In the genomic region with DNA sequence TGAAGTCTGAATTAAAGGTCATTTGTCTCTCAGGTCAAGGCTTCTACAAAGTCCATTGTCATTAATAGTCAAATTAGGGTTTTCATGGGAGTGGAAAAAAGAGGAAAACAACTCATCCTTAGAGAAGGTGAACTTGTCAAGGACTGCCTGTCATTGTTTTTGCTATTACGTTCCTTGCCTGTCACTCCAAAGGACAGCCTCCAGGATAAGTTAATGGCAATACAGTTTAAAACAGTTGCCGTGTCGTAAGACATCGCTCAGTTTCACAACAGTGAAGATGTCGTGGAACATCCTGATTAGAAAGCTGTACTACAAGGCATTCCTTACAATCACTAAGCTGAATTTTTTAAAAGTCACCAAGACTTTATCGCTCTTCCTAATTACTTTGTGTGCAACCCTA, we compare ENCODE assay signal across 1 cellular context.
TF ChIP-seq lines count a peak whose summit lies in the region.

No MANE protein-coding gene starts in this region.

TF ChIP-seq in GM23338, 12 proteins besides CTCF, POLR2A, EP300 and RAD21 (continued from another document):
- TF ChIP-seq ZNF462 (CRISPR knock-in tag; IDR thresholded peaks at IDR 0.05) (no peak), NANOG (IDR thresholded peaks at IDR 0.05; ENCODE audit: borderline replicate concordance) (no peak), CREB1 (CRISPR knock-in tag; IDR thresholded peaks at IDR 0.05; ENCODE audit: low read depth) (no peak), ZNF114 (CRISPR knock-in tag; IDR thresholded peaks at IDR 0.05) (no peak), EZH2phosphoT487 (IDR thresholded peaks at IDR 0.05; ENCODE audit: unreplicated experiment) (no peak), ZNF331 (CRISPR knock-in tag; IDR thresholded peaks at IDR 0.05; ENCODE audit: low read depth) (no peak), JUNB (IDR thresholded peaks at IDR 0.05; ENCODE audit: unreplicated experiment) (no peak), ETS1 (IDR thresholded peaks at IDR 0.05) (no peak), EZH2 (IDR thresholded peaks at IDR 0.05; ENCODE audit: low read depth, unreplicated experiment) (no peak)
